ENCODE assay signal across 17 cellular contexts in genomic region chr11:2095542-2095941, GRCh38. TPM values are rescaled to one million over a fixed set of nuclear protein-coding genes. Genes with fewer than 3 reads are reported as not detected.
A peak's percentile ranks its signal among the peaks of the same experiment; 100 is the strongest.
DNase-seq lines count a peak whose midpoint lies in the region; ATAC-seq, FAIRE-seq and TF ChIP-seq lines count a peak whose summit lies in the region.
"Had no signal": no experiment of that assay in that cellular context is flagged by ENCODE, and none has a peak within 500 bp of the region (broad histone marks: within the 10 kb centered on the region; RNA-seq: fewer than 3 reads in every experiment).

No MANE protein-coding gene starts in this region.

- peak overlapping the region; percentile 97 for H3K27ac Mint-ChIP-seq in HFFc6
- peak overlapping the region; percentile 75 for H3K27ac Mint-ChIP-seq in osteocyte (ENCODE audit: unreplicated experiment)
- H3K27ac Mint-ChIP-seq: CD14-positive monocyte had no signal

- H3K9ac ChIP-seq in kidney (ENCODE audit: low read length in 2 of 2), result no peak overlapping the region

- H3K4me1 ChIP-seq in ACC112 (ENCODE audit: control insufficient read depth, insufficient read depth, low read length, unreplicated experiment) (peaks cover 47% of the 10 kb centered on the region), kidney (ENCODE audit: control insufficient read depth in 1 of 2, insufficient read depth in 1 of 2, low read depth in 1 of 2, low read length in 2 of 2) (peaks cover 0 to 10% of the 10 kb centered on the region in 2 donors)
- H3K4me1 ChIP-seq in effector memory CD4-positive, alpha-beta T cell (ENCODE audit: control insufficient read depth, insufficient read depth, low read length, poor library complexity, severe bottlenecking), result peaks cover 14% of the 10 kb centered on the region

- FAIRE-seq in kidney (lab: Jason Lieb, UNC), result no peak

- H3K9me3 ChIP-seq in kidney (ENCODE audit: control insufficient read depth in 1 of 2, low read length in 2 of 2), result no peaks in the 10 kb centered on the region
- H3K9me3 ChIP-seq in effector memory CD4-positive, alpha-beta T cell (ENCODE audit: control insufficient read depth, low read length), result no peaks in the 10 kb centered on the region
- H3K9me3 ChIP-seq: SJCRH30 had no signal

- POLR2A ChIA-PET in HEK293T (lab: Yijun Ruan, JAX), result no interaction called here

- no peaks in the 10 kb centered on the region for H3K27me3 ChIP-seq in ACC112 (ENCODE audit: insufficient read depth, low read length)
- H3K27me3 ChIP-seq in effector memory CD4-positive, alpha-beta T cell (replicated peaks; ENCODE audit: control insufficient read depth, insufficient read depth, low read length, poor library complexity, severe bottlenecking), result no peaks in the 10 kb centered on the region
- H3K27me3 ChIP-seq: SJCRH30 had no signal

- peak overlapping the region; percentile 10 for H3K27ac ChIP-seq in ACC112 (ENCODE audit: low read depth, low read length)
- no peak overlapping the region for H3K27ac ChIP-seq in kidney (ENCODE audit: low read depth in 2 of 2, low read length in 2 of 2)
- H3K27ac ChIP-seq in effector memory CD4-positive, alpha-beta T cell (ENCODE audit: insufficient read depth, low read length, poor library complexity, severe bottlenecking), result no peak overlapping the region
- H3K27ac ChIP-seq: HL-60, SJCRH30 had no signal

- H3K4me1 Mint-ChIP-seq in HFFc6 (ENCODE audit: low read depth) (peaks cover 31% of the 10 kb centered on the region), osteocyte (ENCODE audit: unreplicated experiment) (peaks cover 60% of the 10 kb centered on the region)
- H3K4me1 Mint-ChIP-seq in activated T-cell treated with anti-CD3 and anti-CD28 coated beads, Interleukin-2, amount 50 U/mL, for 4 hours (ENCODE audit: low read depth), result peaks cover 9% of the 10 kb centered on the region
- H3K4me1 Mint-ChIP-seq: CD14-positive monocyte had no signal

- H3K36me3 ChIP-seq in ACC112 (ENCODE audit: insufficient read depth, low read length) (no peaks in the 10 kb centered on the region), kidney (ENCODE audit: control insufficient read depth in 1 of 2, insufficient read depth in 2 of 2, low read length in 2 of 2) (no peaks in the 10 kb centered on the region)
- no peaks in the 10 kb centered on the region for H3K36me3 ChIP-seq in effector memory CD4-positive, alpha-beta T cell (ENCODE audit: control insufficient read depth, insufficient read depth, low read length)
- H3K36me3 ChIP-seq: SJCRH30 had no signal

- TF ChIP-seq CTCF in HFFc6 (IDR thresholded peaks at IDR 0.05), result no peak
- TF ChIP-seq CTCF in kidney (IDR thresholded peaks at IDR 0.05; ENCODE audit: borderline replicate concordance, extremely low read depth, insufficient read depth), result no peak
- no peak for TF ChIP-seq CTCF in osteocyte (IDR thresholded peaks at IDR 0.05)

- peaks cover 6% of the 10 kb centered on the region; the same call in 1 of the 2 replicates for H3K9me3 Mint-ChIP-seq in HFFc6
- no peaks in the 10 kb centered on the region for H3K9me3 Mint-ChIP-seq in osteocyte (ENCODE audit: unreplicated experiment)
- H3K9me3 Mint-ChIP-seq in activated T-cell treated with anti-CD3 and anti-CD28 coated beads, Interleukin-2, amount 50 U/mL, for 4 hours, result no peaks in the 10 kb centered on the region

- H3K27me3 Mint-ChIP-seq in HFFc6 (ENCODE audit: insufficient read depth) (no peaks in the 10 kb centered on the region; the same call in 1 of the 2 replicates), osteocyte (ENCODE audit: unreplicated experiment) (no peaks in the 10 kb centered on the region)
- peaks cover 6% of the 10 kb centered on the region for H3K27me3 Mint-ChIP-seq in activated T-cell treated with anti-CD3 and anti-CD28 coated beads, Interleukin-2, amount 50 U/mL, for 4 hours (ENCODE audit: low read depth)

- intact Hi-C loops in kidney (cut with DNase I), result no loop called here

- H3K4me3 Mint-ChIP-seq in HFFc6, result peak overlapping the region; percentile 83
- H3K4me3 Mint-ChIP-seq in osteocyte (ENCODE audit: unreplicated experiment), result no peak overlapping the region
- no peak overlapping the region for H3K4me3 Mint-ChIP-seq in activated T-cell treated with anti-CD3 and anti-CD28 coated beads, Interleukin-2, amount 50 U/mL, for 4 hours
- H3K4me3 Mint-ChIP-seq: CD14-positive monocyte had no signal

- no peak for DNase-seq in HFFc6
- peak; percentile 34 for DNase-seq in kidney
- no peak for DNase-seq in osteocyte (ENCODE audit: extremely low spot score, unreplicated experiment)
- no peak for DNase-seq in activated T-cell treated with anti-CD3 and anti-CD28 coated beads, Interleukin-2, amount 50 U/mL, for 4 hours
- no peak for DNase-seq in effector memory CD4-positive, alpha-beta T cell
- DNase-seq in SIG-M5 (lab: John Stamatoyannopoulos, UW), result no peak
- DNase-seq in HEK293T (ENCODE audit: extremely low spot score), result no peak
- DNase-seq: AML-193, DMS 273 treated with DMSO at 0.1 percent for 48 hours, NCI-H187 treated with DMSO at 0.1 percent for 48 hours, NCI-H446, OCI-M1, SJCRH30 had no signal

- no peak overlapping the region for H3K4me3 ChIP-seq in ACC112 (ENCODE audit: low read depth, low read length)
- no peak overlapping the region for H3K4me3 ChIP-seq in kidney (ENCODE audit: low read length in 2 of 2)
- H3K4me3 ChIP-seq in effector memory CD4-positive, alpha-beta T cell (ENCODE audit: insufficient read depth, low read depth, low read length, poor library complexity, severe bottlenecking), result no peak overlapping the region
- H3K4me3 ChIP-seq: SJCRH30 had no signal

- no peak for ATAC-seq in activated T-cell treated with anti-CD3 and anti-CD28 coated beads, Interleukin-2, amount 50 U/mL, for 4 hours

- CTCF ChIA-PET in HEK293T (lab: Yijun Ruan, JAX), result no interaction called here

- no peak overlapping the region for H2AFZ ChIP-seq in ACC112 (ENCODE audit: low read length, unreplicated experiment)

- H3K36me3 Mint-ChIP-seq in HFFc6 (ENCODE audit: low read depth) (0 out of 2 replicates have a peak, but pooled peaks cover 4% of the 10 kb centered on the region), osteocyte (ENCODE audit: unreplicated experiment) (no peaks in the 10 kb centered on the region)
- no peaks in the 10 kb centered on the region for H3K36me3 Mint-ChIP-seq in activated T-cell treated with anti-CD3 and anti-CD28 coated beads, Interleukin-2, amount 50 U/mL, for 4 hours (ENCODE audit: insufficient read depth)
- H3K36me3 Mint-ChIP-seq: CD14-positive monocyte had no signal

- H3K79me2 ChIP-seq in ACC112 (ENCODE audit: control insufficient read depth, insufficient read depth, low read length, unreplicated experiment), result no peaks in the 10 kb centered on the region

TF ChIP-seq in HEK293T, 16 proteins besides CTCF, POLR2A, EP300 and RAD21:
- TF ChIP-seq ZNF384 (IDR thresholded peaks at IDR 0.05) (no peak), HDGF (IDR thresholded peaks at IDR 0.05; ENCODE audit: borderline replicate concordance) (no peak), LEF1 (IDR thresholded peaks at IDR 0.05; ENCODE audit: borderline replicate concordance) (no peak), FOXK2 (IDR thresholded peaks at IDR 0.05) (no peak), ARNT (IDR thresholded peaks at IDR 0.05) (no peak), TARDBP (IDR thresholded peaks at IDR 0.05) (no peak), NFRKB (IDR thresholded peaks at IDR 0.05) (no peak), PKNOX1 (IDR thresholded peaks at IDR 0.05) (no peak), SP1 (IDR thresholded peaks at IDR 0.05) (no peak), CTBP1 (IDR thresholded peaks at IDR 0.05; ENCODE audit: borderline replicate concordance) (no peak), FOXM1 (IDR thresholded peaks at IDR 0.05; ENCODE audit: borderline replicate concordance) (no peak), ELF4 (IDR thresholded peaks at IDR 0.05) (no peak), FOXA1 (IDR thresholded peaks at IDR 0.05) (no peak), BHLHE40 (IDR thresholded peaks at IDR 0.05; ENCODE audit: borderline replicate concordance) (no peak), SUZ12 (IDR thresholded peaks at IDR 0.05) (no peak), L3MBTL2 (conservative IDR thresholded peaks at IDR 0.05) (no peak)

RNA-seq across cellular contexts. Expression of gene IGF2, which starts 43.6 kb away (rescaled TPM):
- 1 to 10 TPM in 5 of 6 experiments, under 1 TPM in 1; 0.90 to 2.6 (median 2.0) TPM for total RNA-seq in HFFc6 (2021; fragmentation: NEBNext Ultra II Directional; extraction: Animal tissue kit (Norgen Biotek cat#: 25700))
- total RNA-seq in kidney (30.5 TPM), osteocyte (521 and 590 TPM in 2 replicates)
- polyA plus RNA-seq in kidney (ENCODE audit: insufficient read depth, low read depth, low replicate concordance), result 10.2 TPM
- 10 to 100 TPM in 1 of 3 donors, 1 to 10 TPM in 2; 4.6 to 12.5 (median 5.7) TPM for total RNA-seq in activated T-cell treated with anti-CD3 and anti-CD28 coated beads, Interleukin-2, amount 50 U/mL, for 4 hours
- total RNA-seq: RPMI7951 had no signal
- polyA plus RNA-seq: CD14-positive monocyte had no signal

Comparison
In these comparisons a context has a peak if more than half of its experiments do, and no peak if none do; other contexts are left out.
1. RNA of gene IGF2, which starts 43.6 kb away (total RNA-seq): 521 to 590 TPM in osteocyte; 30.5 TPM in kidney (single experiment), 4.6 to 12.5 TPM in activated T-cell treated with anti-CD3 and anti-CD28 coated beads, Interleukin-2, amount 50 U/mL, for 4 hours and 0.90 to 2.6 TPM in HFFc6; every median in the first group is over 10 times any median in the second.